Comparison of ENCODE assay signal across 24 cellular contexts in genomic region chr11:108897071-108897481, GRCh38.
DNase-seq lines count a peak whose midpoint lies in the region; ATAC-seq, FAIRE-seq and TF ChIP-seq lines count a peak whose summit lies in the region.
"Had no signal": no experiment of that assay in that cellular context is flagged by ENCODE, and none has a peak within 500 bp of the region (broad histone marks: within the 10 kb centered on the region; RNA-seq: fewer than 3 reads in every experiment).

No MANE protein-coding gene starts in this region.

- no peaks in the 10 kb centered on the region for H3K27me3 ChIP-seq in adipocyte (replicated peaks; ENCODE audit: control insufficient read depth, insufficient read depth, low read length)

- H3K4me3 ChIP-seq in adipocyte (ENCODE audit: low read length), result no peak overlapping the region
- H3K4me3 ChIP-seq: coronary artery, SK-N-MC, thoracic aorta had no signal

- H3K36me3 ChIP-seq in adipocyte (ENCODE audit: control insufficient read depth, insufficient read depth, low read length, severe bottlenecking), result no peaks in the 10 kb centered on the region
- H3K36me3 ChIP-seq: thoracic aorta had no signal

- no peak for ATAC-seq in GM19395 (IDR thresholded peaks at IDR 0.05; ENCODE audit: unreplicated experiment)
- ATAC-seq: left ventricle myocardium superior had no signal

- H3K27me3 Mint-ChIP-seq in HFFc6 (ENCODE audit: insufficient read depth), result no peaks in the 10 kb centered on the region
- H3K27me3 Mint-ChIP-seq: IgD-negative memory B cell had no signal

- H3K36me3 Mint-ChIP-seq in HFFc6 (ENCODE audit: low read depth), result peaks cover 44% of the 10 kb centered on the region

- H3K9me3 Mint-ChIP-seq in HFFc6, result peaks cover 5% of the 10 kb centered on the region; the same call in 1 of the 2 replicates
- H3K9me3 Mint-ChIP-seq: IgD-negative memory B cell had no signal

- H3K9ac ChIP-seq in adipocyte (ENCODE audit: low read length), result no peak overlapping the region

- DNase-seq in HFFc6 (peak; percentile 33), adipocyte (ENCODE audit: low read depth) (peak; percentile 4), islet precursor cell (peak; percentile 59), urothelium cell line (ENCODE audit: low spot score) (peak; percentile 9), amniotic stem cell (lab: John Stamatoyannopoulos, UW) (no peak)
- no peak for DNase-seq in stimulated activated CD4-positive, alpha-beta T cell treated with anti-CD3 and anti-CD28 coated beads, Interleukin-12 subunit alpha, Interleukin-12 subunit beta, amount 100 ng/mL, for 4 hours
- DNase-seq: activated CD8-positive, alpha-beta memory T cell treated with anti-CD3 and anti-CD28 coated beads, Interleukin-2, amount 50 U/mL, for 4 hours; activated effector memory CD4-positive, alpha-beta T cell treated with Interleukin-2 at 50 U/mL for 16 hours; CD8-positive, alpha-beta memory T cell; DMS53; left ventricle myocardium superior; NCI-H1436; NCI-H510A treated with DMSO at 0.1 percent for 48 hours; NK-92 treated with Interleukin-12 subunit alpha and Interleukin-12 subunit beta, amount 100 ng/mL, for 24 hours; stimulated activated CD4-positive, alpha-beta T cell treated with anti-CD3 and anti-CD28 coated beads, Interleukin-4, amount 100 ng/mL, for 24 hours; stimulated activated naive CD4-positive, alpha-beta T cell treated with Interleukin-2 at 50 U/mL for 16 hours had no signal

- H3K4me3 Mint-ChIP-seq in HFFc6, result peak overlapping the region; percentile 66
- H3K4me3 Mint-ChIP-seq: CD8-positive, alpha-beta memory T cell; T-helper 2 cell treated with Interferon-gamma antibody and Interleukin-4, amounts not matched to agents 5 μg/mL and 100 μg/mL, for 36 hours had no signal

- H3K4me1 Mint-ChIP-seq in HFFc6 (ENCODE audit: low read depth), result peaks cover 47% of the 10 kb centered on the region

- no peaks in the 10 kb centered on the region for H3K9me3 ChIP-seq in adipocyte (ENCODE audit: control insufficient read depth, low read length)
- H3K9me3 ChIP-seq: thoracic aorta had no signal

- peak overlapping the region; percentile 73 for H3K27ac Mint-ChIP-seq in HFFc6
- H3K27ac Mint-ChIP-seq: CD8-positive, alpha-beta memory T cell; T-helper 2 cell treated with Interferon-gamma antibody and Interleukin-4, amounts not matched to agents 5 μg/mL and 100 μg/mL, for 36 hours had no signal

- no peaks in the 10 kb centered on the region for H3K4me1 ChIP-seq in adipocyte (ENCODE audit: control insufficient read depth, insufficient read depth, low read length)

- no peak for TF ChIP-seq CTCF in HFFc6 (IDR thresholded peaks at IDR 0.05)

- no peak for FAIRE-seq in urothelium cell line (lab: Jason Lieb, UNC)
- FAIRE-seq: bronchial epithelial cell, RCC 7860 had no signal

Comparison
In these comparisons a context has a peak if more than half of its experiments do, and no peak if none do; other contexts are left out.
1. DNase-seq: peak in HFFc6 (single experiment), adipocyte (single experiment), islet precursor cell (single experiment) and urothelium cell line (single experiment); none in amniotic stem cell (single experiment) and stimulated activated CD4-positive, alpha-beta T cell treated with anti-CD3 and anti-CD28 coated beads, Interleukin-12 subunit alpha, Interleukin-12 subunit beta, amount 100 ng/mL, for 4 hours (single experiment).